Comparison of ENCODE assay signal across 1 cellular context in the genomic region with DNA sequence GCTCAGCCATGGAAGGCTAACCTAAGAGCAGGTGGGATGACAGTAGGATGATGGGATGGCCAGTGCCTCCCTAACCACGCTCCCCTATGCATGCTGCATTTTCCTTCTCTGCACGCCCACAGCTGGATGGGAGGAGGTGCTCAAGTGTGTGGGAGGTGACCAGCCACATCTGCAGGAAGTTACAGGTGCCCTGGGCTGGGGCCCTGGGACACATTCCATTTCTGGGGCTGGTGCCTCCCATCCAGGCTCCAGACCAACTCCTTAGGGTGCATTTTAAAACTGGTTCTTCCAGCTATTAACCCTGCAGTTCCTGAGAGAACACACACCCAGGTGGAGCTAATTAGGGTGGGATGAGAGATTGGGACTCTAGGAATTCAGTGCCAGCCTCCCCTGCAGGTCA.
TF ChIP-seq lines count a peak whose summit lies in the region.

No MANE protein-coding gene starts in this region.

TF ChIP-seq in HCT116, 20 proteins besides CTCF, POLR2A, EP300 and RAD21 (continued from another document):
- TF ChIP-seq EGR1 (IDR thresholded peaks at IDR 0.05; ENCODE audit: low read depth) (peak; percentile 60), EZH2 (IDR thresholded peaks at IDR 0.05) (no peak)
